20 cellular contexts compared by ENCODE assay signal in the genomic region with DNA sequence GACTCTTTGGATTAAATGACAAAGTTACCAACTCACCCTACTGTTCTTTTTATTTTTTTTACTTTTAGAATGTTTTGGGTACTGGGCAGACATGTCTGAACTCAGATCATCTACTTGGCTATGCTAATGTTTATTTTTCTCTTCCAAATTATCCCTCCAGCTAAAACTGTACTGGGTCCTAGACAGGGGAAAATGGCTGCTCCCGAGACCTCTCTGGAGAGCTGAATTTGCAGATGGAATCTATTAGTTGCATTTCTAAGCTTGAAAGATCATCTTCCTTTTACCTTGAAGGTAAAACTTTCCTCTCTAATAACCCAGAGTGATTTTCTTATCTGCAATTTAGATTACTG.
DNase-seq lines count a peak whose midpoint lies in the region; ATAC-seq and TF ChIP-seq lines count a peak whose summit lies in the region.
"Had no signal": no experiment of that assay in that cellular context is flagged by ENCODE, and none has a peak within 500 bp of the region (broad histone marks: within the 10 kb centered on the region; RNA-seq: fewer than 3 reads in every experiment).

No MANE protein-coding gene starts in this region.

- DNase-seq in mammary epithelial cell (no peak), posterior cingulate gyrus (no peak)
- no peak for DNase-seq in activated CD4-positive, alpha-beta memory T cell treated with anti-CD3 and anti-CD28 coated beads, Interleukin-2, amount 10 ng/mL, durations not matched to agents 7 days and 5 days
- DNase-seq: DMS153, EL, H7, MV-4-11, NCI-H1436, NCI-H2029, NCI-H2171, NCI-H748 treated with DMSO at 0.1 percent for 48 hours, PC-3 had no signal

- no peak overlapping the region; the same call in 1 of the 2 replicates for H3K27ac ChIP-seq in HUES64 (ENCODE audit: low read depth, low read length)
- peak overlapping the region; percentile 80 for H3K27ac ChIP-seq in mammary epithelial cell (ENCODE audit: insufficient read depth, low read depth, low read length)
- H3K27ac ChIP-seq: C4-2B, HL-60 had no signal

- POLR2A ChIA-PET in activated CD4-positive, alpha-beta memory T cell treated with anti-CD3 and anti-CD28 coated beads, Interleukin-2, amount 10 ng/mL, durations not matched to agents 7 days and 5 days (lab: Charles Lee) = no interaction called here

- H3K9ac ChIP-seq in ES-I3 (ENCODE audit: low read depth, low read length) (peak overlapping the region; percentile 50; the same call in 1 of the 2 replicates), HUES64 (ENCODE audit: low read depth, low read length) (peak overlapping the region; percentile 51; the same call in 1 of the 2 replicates), mammary epithelial cell (ENCODE audit: insufficient read depth, low read length) (peak overlapping the region; percentile 3)

- H3K27me3 Mint-ChIP-seq in nephron (ENCODE audit: low read depth) = peaks cover 9% of the 10 kb centered on the region
- H3K27me3 Mint-ChIP-seq in activated CD4-positive, alpha-beta memory T cell treated with anti-CD3 and anti-CD28 coated beads, Interleukin-2, amount 10 ng/mL, durations not matched to agents 7 days and 5 days = no peaks in the 10 kb centered on the region

- ATAC-seq in GM21367 (IDR thresholded peaks at IDR 0.05; ENCODE audit: unreplicated experiment) (no peak), HG03196 (IDR thresholded peaks at IDR 0.05; ENCODE audit: unreplicated experiment) (no peak)
- ATAC-seq: K562, PC-3 had no signal

- H3K4me3 ChIP-seq in HUES64 (ENCODE audit: low read length) = no peak overlapping the region
- H3K4me3 ChIP-seq in mammary epithelial cell (replicated peaks in 1 of 3; ENCODE audit: insufficient read depth in 1 of 3, low read depth in 2 of 3, low read length in 3 of 3) = no peak overlapping the region
- H3K4me3 ChIP-seq: K562 had no signal

- BruUV-seq in mammary epithelial cell (replicated peaks; lab: Mats Ljungman, UMichigan) = no TSS peak

- H3K27me3 ChIP-seq in HUES64 (ENCODE audit: insufficient read depth, low read length) (no peaks in the 10 kb centered on the region; the same call in 1 of the 2 replicates), mammary epithelial cell (ENCODE audit: insufficient read depth, low read length) (no peaks in the 10 kb centered on the region)

- H3K79me2 ChIP-seq in mammary epithelial cell (ENCODE audit: insufficient read depth, low read length) = no peaks in the 10 kb centered on the region

- H3K36me3 ChIP-seq in ES-I3 (ENCODE audit: insufficient read depth, low read length) (no peaks in the 10 kb centered on the region), HUES64 (ENCODE audit: insufficient read depth, low read length) (no peaks in the 10 kb centered on the region), mammary epithelial cell (ENCODE audit: insufficient read depth, low read length) (no peaks in the 10 kb centered on the region)

- dilution Hi-C loops in mammary epithelial cell (cut with HindIII; ENCODE audit: low sequenced_read_pairs) = no loop called here

- H3K9me3 ChIP-seq in ES-I3 (ENCODE audit: control insufficient read depth, insufficient read depth, low read length) (no peaks in the 10 kb centered on the region), HUES64 (ENCODE audit: insufficient read depth, low read depth, low read length) (no peaks in the 10 kb centered on the region), mammary epithelial cell (replicated peaks; ENCODE audit: insufficient read depth, low read length) (no peaks in the 10 kb centered on the region)

- intact Hi-C loops in mammary epithelial cell (cut with micrococcal nuclease) = loop anchor here (5.0 kb wide), 1 partner anchor 195 kb away; no protein-coding TSS in a partner anchor
- intact Hi-C loops in posterior cingulate gyrus (cut with DNase I) = no loop called here

- TF ChIP-seq CTCF in mammary epithelial cell (conservative IDR thresholded peaks at IDR 0.05 in 1 of 2, IDR thresholded peaks at IDR 0.05 in 1 of 2; ENCODE audit: extremely low read depth in 1 of 2, insufficient read depth in 1 of 2, low read depth in 1 of 2, low read length in 2 of 2) (no peak), nephron (IDR thresholded peaks at IDR 0.05; ENCODE audit: unreplicated experiment in 3 of 3) (no peak)

- WGBS in HUES64 = 88% methylated on average over 1 of the region's 1 CpG
- 9% methylated on average over 1 of the region's 1 CpG for WGBS in mammary epithelial cell (ENCODE audit: low coverage, missing lambda C conversion rate)

- peak overlapping the region; percentile 74 for H3K4me2 ChIP-seq in mammary epithelial cell (ENCODE audit: insufficient read depth, low read depth, low read length)

- peak overlapping the region; percentile 40 for H2AFZ ChIP-seq in mammary epithelial cell (ENCODE audit: low read depth, low read length)

- in situ Hi-C loops in mammary epithelial cell (cut with MboI; ENCODE audit: low sequenced_read_pairs in 2 of 2) = no loop called here

- CTCF ChIA-PET in mammary epithelial cell (lab: Charles Lee; ENCODE audit: low non-redundant PET) = no interaction called here
- CTCF ChIA-PET in activated CD4-positive, alpha-beta memory T cell treated with anti-CD3 and anti-CD28 coated beads, Interleukin-2, amount 10 ng/mL, durations not matched to agents 7 days and 5 days (lab: Charles Lee) = no interaction called here

- no peaks in the 10 kb centered on the region for H3K36me3 Mint-ChIP-seq in nephron (ENCODE audit: low read depth)
- no peaks in the 10 kb centered on the region for H3K36me3 Mint-ChIP-seq in activated CD4-positive, alpha-beta memory T cell treated with anti-CD3 and anti-CD28 coated beads, Interleukin-2, amount 10 ng/mL, durations not matched to agents 7 days and 5 days (ENCODE audit: low read depth)

- peak overlapping the region in 2 of 3 experiments; percentile 40 to 71 for H3K27ac Mint-ChIP-seq in nephron
- H3K27ac Mint-ChIP-seq in activated CD4-positive, alpha-beta memory T cell treated with anti-CD3 and anti-CD28 coated beads, Interleukin-2, amount 10 ng/mL, durations not matched to agents 7 days and 5 days = no peak overlapping the region

- no peaks in the 10 kb centered on the region for H3K9me3 Mint-ChIP-seq in nephron
- no peaks in the 10 kb centered on the region for H3K9me3 Mint-ChIP-seq in activated CD4-positive, alpha-beta memory T cell treated with anti-CD3 and anti-CD28 coated beads, Interleukin-2, amount 10 ng/mL, durations not matched to agents 7 days and 5 days

- H4K20me1 ChIP-seq in mammary epithelial cell (ENCODE audit: insufficient read depth, low read length) = no peaks in the 10 kb centered on the region

- H3K4me1 ChIP-seq in ES-I3 (ENCODE audit: insufficient read depth, low read length) (peaks cover 53% of the 10 kb centered on the region), HUES64 (ENCODE audit: insufficient read depth, low read length) (peaks cover 58% of the 10 kb centered on the region), mammary epithelial cell (ENCODE audit: insufficient read depth, low read length) (peaks cover 14% of the 10 kb centered on the region)

- H3K4me1 Mint-ChIP-seq in nephron = peaks cover 36% of the 10 kb centered on the region
- no peaks in the 10 kb centered on the region for H3K4me1 Mint-ChIP-seq in activated CD4-positive, alpha-beta memory T cell treated with anti-CD3 and anti-CD28 coated beads, Interleukin-2, amount 10 ng/mL, durations not matched to agents 7 days and 5 days

- H3K4me3 Mint-ChIP-seq in nephron = no peak overlapping the region
- no peak overlapping the region for H3K4me3 Mint-ChIP-seq in activated CD4-positive, alpha-beta memory T cell treated with anti-CD3 and anti-CD28 coated beads, Interleukin-2, amount 10 ng/mL, durations not matched to agents 7 days and 5 days
